ENCODE assay signal across 8 cellular contexts in genomic region chr1:92291372-92291999, GRCh38. TPM values are rescaled to one million over a fixed set of nuclear protein-coding genes. Genes with fewer than 3 reads are reported as not detected.
DNase-seq lines count a peak whose midpoint lies in the region; ATAC-seq, FAIRE-seq and TF ChIP-seq lines count a peak whose summit lies in the region.

No MANE protein-coding gene starts in this region.

- peaks cover 70% of the 10 kb centered on the region for H3K36me3 ChIP-seq in DND-41 (ENCODE audit: insufficient read depth, low read length)
- H3K36me3 ChIP-seq in PC-3 (ENCODE audit: low read depth, low read length) = peaks cover 24% of the 10 kb centered on the region; the same call in 1 of the 2 replicates
- peaks cover 0 to 21% (median 3%) of the 10 kb centered on the region in 3 experiments for H3K36me3 ChIP-seq in naive thymus-derived CD4-positive, alpha-beta T cell (ENCODE audit: control insufficient read depth in 2 of 3, insufficient read depth in 3 of 3, low read length in 3 of 3)

- H3K27me3 ChIP-seq in DND-41 (ENCODE audit: insufficient read depth, low read length, poor library complexity) (no peaks in the 10 kb centered on the region), PC-3 (ENCODE audit: low read length) (no peaks in the 10 kb centered on the region)
- no peaks in the 10 kb centered on the region for H3K27me3 ChIP-seq in naive thymus-derived CD4-positive, alpha-beta T cell (ENCODE audit: control insufficient read depth in 2 of 2, insufficient read depth in 2 of 2, low read length in 2 of 2)

- H4K20me1 ChIP-seq in DND-41 (ENCODE audit: insufficient read depth, low read length) = no peaks in the 10 kb centered on the region
- no peaks in the 10 kb centered on the region for H4K20me1 ChIP-seq in PC-3 (ENCODE audit: low read length)

- H3K4me1 Mint-ChIP-seq in endothelial cell (ENCODE audit: unreplicated experiment) = no peaks in the 10 kb centered on the region
- peaks cover 18 to 31% (median 24%) of the 10 kb centered on the region in 7 donors for H3K4me1 Mint-ChIP-seq in naive thymus-derived CD4-positive, alpha-beta T cell

- no peaks in the 10 kb centered on the region for H3K9me3 Mint-ChIP-seq in endothelial cell (ENCODE audit: unreplicated experiment)
- no peaks in the 10 kb centered on the region for H3K9me3 Mint-ChIP-seq in naive thymus-derived CD4-positive, alpha-beta T cell

- POLR2A ChIA-PET in PC-3 (lab: Charles Lee; ENCODE audit: unreplicated experiment) = no interaction called here
- POLR2A ChIA-PET in naive thymus-derived CD4-positive, alpha-beta T cell (lab: Charles Lee) = no interaction called here

- H3K4me1 ChIP-seq in DND-41 (ENCODE audit: insufficient read depth, low read length) = peaks cover 6% of the 10 kb centered on the region; the same call in 1 of the 2 replicates
- no peaks in the 10 kb centered on the region for H3K4me1 ChIP-seq in PC-3 (ENCODE audit: insufficient read depth, low read length)
- H3K4me1 ChIP-seq in naive thymus-derived CD4-positive, alpha-beta T cell (ENCODE audit: control insufficient read depth in 2 of 2, insufficient read depth in 2 of 2, low read length in 2 of 2) = no peaks in the 10 kb centered on the region

- no peaks in the 10 kb centered on the region for H3K27me3 Mint-ChIP-seq in endothelial cell (ENCODE audit: unreplicated experiment)
- H3K27me3 Mint-ChIP-seq in naive thymus-derived CD4-positive, alpha-beta T cell = no peaks in the 10 kb centered on the region

- ATAC-seq in DND-41 (ENCODE audit: insufficient read depth, low read depth) (peak; percentile 85; the same call in 2 of the 3 replicates), PC-3 (peak; percentile 84), HG02852 (IDR thresholded peaks at IDR 0.05; ENCODE audit: unreplicated experiment) (no peak), GM21619 (IDR thresholded peaks at IDR 0.05; ENCODE audit: unreplicated experiment) (no peak), HG02763 (IDR thresholded peaks at IDR 0.05; ENCODE audit: unreplicated experiment) (no peak)
- ATAC-seq in naive thymus-derived CD4-positive, alpha-beta T cell = peak; percentile 65

- no peak overlapping the region for H3K27ac ChIP-seq in DND-41 (ENCODE audit: low read length)
- H3K27ac ChIP-seq in PC-3 (ENCODE audit: low read length) = no peak overlapping the region
- no peak overlapping the region for H3K27ac ChIP-seq in naive thymus-derived CD4-positive, alpha-beta T cell (ENCODE audit: low read depth, low read length)

- intact Hi-C loops in PC-3 (cut with micrococcal nuclease) = loop anchor here (1.0 to 10.0 kb wide), 3 partner anchors 294 to 787 kb away; partner anchors contain the start of gene CDC7
- intact Hi-C loops in naive thymus-derived CD4-positive, alpha-beta T cell (cut with micrococcal nuclease) = loop anchor here (1.0 to 10.0 kb wide), 6 partner anchors 19 to 1127 kb away; no protein-coding TSS in a partner anchor

- H3K79me2 ChIP-seq in DND-41 (ENCODE audit: insufficient read depth, low read length) = peaks cover 7% of the 10 kb centered on the region; the same call in 1 of the 2 replicates
- H3K79me2 ChIP-seq in PC-3 (ENCODE audit: low read length) = no peaks in the 10 kb centered on the region

- H3K27ac Mint-ChIP-seq in endothelial cell (ENCODE audit: unreplicated experiment) = no peak overlapping the region
- no peak overlapping the region for H3K27ac Mint-ChIP-seq in naive thymus-derived CD4-positive, alpha-beta T cell

- CTCF ChIA-PET in PC-3 (lab: Charles Lee) = interaction anchor here (0.5 to 1.3 kb wide), 8 partner anchors 19 to 557 kb away, joined by 3 to 19 read pairs (median 4); partner anchors contain the start of gene BTBD8
- CTCF ChIA-PET in naive thymus-derived CD4-positive, alpha-beta T cell (lab: Charles Lee) = interaction anchor here (0.6 to 2.6 kb wide), 12 partner anchors 32 to 411 kb away, joined by 3 to 27 read pairs (median 4); no protein-coding TSS in a partner anchor

- H3K9me3 ChIP-seq in DND-41 (ENCODE audit: insufficient read depth, low read length, severe bottlenecking) (no peaks in the 10 kb centered on the region), PC-3 (ENCODE audit: low read length) (no peaks in the 10 kb centered on the region)
- no peaks in the 10 kb centered on the region for H3K9me3 ChIP-seq in naive thymus-derived CD4-positive, alpha-beta T cell (ENCODE audit: control insufficient read depth in 2 of 3, low read length in 3 of 3)

- H3K4me3 Mint-ChIP-seq in endothelial cell (ENCODE audit: unreplicated experiment) = no peak overlapping the region
- no peak overlapping the region for H3K4me3 Mint-ChIP-seq in naive thymus-derived CD4-positive, alpha-beta T cell

- DNase-seq in DND-41 (no peak), HTR-8/SVneo (ENCODE audit: insufficient read length, low spot score) (peak; percentile 20), PC-3 (peak; percentile 75), endothelial cell (ENCODE audit: low spot score) (peak; percentile 30)
- peak in 4 of 9 donors; percentile 5 to 45 (median 41) for DNase-seq in naive thymus-derived CD4-positive, alpha-beta T cell

- BruUV-seq in PC-3 (replicated peaks; lab: Mats Ljungman, UMichigan) = no TSS peak

- no peak overlapping the region for H2AFZ ChIP-seq in DND-41 (ENCODE audit: low read depth, low read length)
- no peak overlapping the region for H2AFZ ChIP-seq in PC-3 (ENCODE audit: low read length)

- H3K36me3 Mint-ChIP-seq in endothelial cell (ENCODE audit: low read depth, unreplicated experiment) = peaks cover 9% of the 10 kb centered on the region
- peaks cover 15 to 45% (median 34%) of the 10 kb centered on the region in 5 donors for H3K36me3 Mint-ChIP-seq in naive thymus-derived CD4-positive, alpha-beta T cell

- no peak for FAIRE-seq in HTR-8/SVneo (lab: Jason Lieb, UNC)

- H3K9me2 ChIP-seq in PC-3 (replicated peaks; ENCODE audit: low read length) = no peaks in the 10 kb centered on the region

- no peak overlapping the region for H3K4me2 ChIP-seq in DND-41 (ENCODE audit: insufficient read depth, low read length)
- H3K4me2 ChIP-seq in PC-3 (ENCODE audit: low read length) = no peak overlapping the region

- H3F3A ChIP-seq in PC-3 (ENCODE audit: low read length, unreplicated experiment) = no peaks in the 10 kb centered on the region

- H3K9ac ChIP-seq in DND-41 (ENCODE audit: low read depth, low read length) (no peak overlapping the region), PC-3 (ENCODE audit: low read length) (no peak overlapping the region)

- TF ChIP-seq CTCF in DND-41 (IDR thresholded peaks at IDR 0.05; ENCODE audit: borderline replicate concordance, extremely low read depth, low read length, poor library complexity, severe bottlenecking) (peak; percentile 84), PC-3 (conservative IDR thresholded peaks at IDR 0.05; ENCODE audit: low read depth, low read length) (peak; percentile 89), endothelial cell (IDR thresholded peaks at IDR 0.05; ENCODE audit: unreplicated experiment) (peak; percentile 40)

- H3K4me3 ChIP-seq in DND-41 (ENCODE audit: low read depth in 1 of 2, low read length in 2 of 2) = no peak overlapping the region
- no peak overlapping the region for H3K4me3 ChIP-seq in PC-3 (ENCODE audit: low read length)
- no peak overlapping the region for H3K4me3 ChIP-seq in naive thymus-derived CD4-positive, alpha-beta T cell (ENCODE audit: low read length)

RNA-seq across cellular contexts. Expression of gene GLMN, which starts 7.3 kb away (rescaled TPM):
- 8.7 and 13.6 TPM in 2 replicates for total RNA-seq in PC-3 (2014; rRNA removed)
- 14.9 TPM for total RNA-seq in endothelial cell (ENCODE audit: unreplicated experiment)
- 10 to 100 TPM; 13.9 to 27.0 (median 14.3) TPM for total RNA-seq in naive thymus-derived CD4-positive, alpha-beta T cell
- 1 to 10 TPM; 8.6 to 9.7 TPM for polyA plus RNA-seq in naive thymus-derived CD4-positive, alpha-beta T cell

RNA-seq across cellular contexts. Expression of gene RPAP2, which starts 7.4 kb away (rescaled TPM):
- total RNA-seq in PC-3 (2014; rRNA removed) = 4.1 and 4.3 TPM in 2 replicates
- 30.0 TPM for total RNA-seq in endothelial cell (ENCODE audit: unreplicated experiment)
- 10 to 100 TPM; 29.5 to 50.7 (median 42.3) TPM for total RNA-seq in naive thymus-derived CD4-positive, alpha-beta T cell
- 10 to 100 TPM; 21.3 to 24.8 TPM for polyA plus RNA-seq in naive thymus-derived CD4-positive, alpha-beta T cell

Comparison
In these comparisons a context has a peak if more than half of its experiments do, and no peak if none do; other contexts are left out.
1. ATAC-seq: peak in DND-41 (single experiment), PC-3 (single experiment) and naive thymus-derived CD4-positive, alpha-beta T cell (single experiment); none in HG02852 (single experiment), GM21619 (single experiment) and HG02763 (single experiment).
2. Peak in every context shown above with its lines, with median percentiles within 50 percentile points of each other: CTCF ChIP-seq.